25 cellular contexts compared by ENCODE assay signal in genomic region chr5:61398440-61398839, GRCh38.
"Had no signal": no experiment of that assay in that cellular context is flagged by ENCODE, and none has a peak within 500 bp of the region (broad histone marks: within the 10 kb centered on the region; RNA-seq: fewer than 3 reads in every experiment).

No MANE protein-coding gene starts in this region.

- DNase-seq: colonic mucosa; cortex of kidney; dermis blood vessel endothelial cell; dorsolateral prefrontal cortex; effector CD4-positive, alpha-beta T cell; effector CD8-positive, alpha-beta T cell; effector memory CD4-positive, alpha-beta T cell; effector memory CD8-positive, alpha-beta T cell; endodermal cell; erythroblast; esophagus squamous epithelium; foreskin fibroblast; foreskin keratinocyte; foreskin melanocyte; gastrocnemius medialis; head of caudate nucleus; heart left ventricle; heart right ventricle had no signal

- H3K4me3 Mint-ChIP-seq: dendritic cell treated with granulocyte-macrophage colony-stimulating factor and Interleukin-4, amounts not matched to agents 40 ng/mL and 50 ng/mL, for 4 days; effector memory CD8-positive, alpha-beta T cell; endodermal cell had no signal

- H3K27me3 ChIP-seq: colonic mucosa, dorsolateral prefrontal cortex, esophagus muscularis mucosa, esophagus squamous epithelium, foreskin keratinocyte, gastrocnemius medialis, gastroesophageal sphincter, heart left ventricle, heart right ventricle, hepatocyte had no signal

- H3K4me1 ChIP-seq: colonic mucosa had no signal

- H3K4me2 ChIP-seq: hepatocyte had no signal

- H3K36me3 ChIP-seq: colonic mucosa, esophagus muscularis mucosa, esophagus squamous epithelium, gastrocnemius medialis, gastroesophageal sphincter, heart left ventricle, heart right ventricle had no signal

- H2AFZ ChIP-seq: hepatocyte had no signal

- H3K4me3 ChIP-seq: colonic mucosa, coronary artery, dorsolateral prefrontal cortex, esophagus muscularis mucosa, esophagus squamous epithelium, gastrocnemius medialis, gastroesophageal sphincter, heart left ventricle, heart right ventricle, hepatocyte had no signal

- ATAC-seq: effector memory CD8-positive, alpha-beta T cell; esophagus mucosa; foreskin keratinocyte; gastrocnemius medialis; gastroesophageal sphincter; heart left ventricle; heart right ventricle had no signal

- H3K9me3 ChIP-seq: colonic mucosa, esophagus muscularis mucosa, esophagus squamous epithelium, gastrocnemius medialis, gastroesophageal sphincter, heart left ventricle, heart right ventricle had no signal

- H3K27ac ChIP-seq: colonic mucosa, coronary artery, epithelial cell of prostate, esophagus muscularis mucosa, esophagus squamous epithelium, foreskin keratinocyte, gastrocnemius medialis, gastroesophageal sphincter, heart left ventricle, heart right ventricle, hepatocyte had no signal

- H3K27ac Mint-ChIP-seq: dendritic cell treated with granulocyte-macrophage colony-stimulating factor and Interleukin-4, amounts not matched to agents 40 ng/mL and 50 ng/mL, for 4 days; effector memory CD8-positive, alpha-beta T cell; endodermal cell had no signal

- H3K9me3 Mint-ChIP-seq: dendritic cell treated with granulocyte-macrophage colony-stimulating factor and Interleukin-4, amounts not matched to agents 40 ng/mL and 50 ng/mL, for 4 days; effector memory CD8-positive, alpha-beta T cell had no signal

- H3K27me3 Mint-ChIP-seq: dendritic cell treated with granulocyte-macrophage colony-stimulating factor and Interleukin-4, amounts not matched to agents 40 ng/mL and 50 ng/mL, for 4 days; effector memory CD8-positive, alpha-beta T cell had no signal
